ENCODE assay signal across 27 cellular contexts in genomic region chr22:20123364-20124082, GRCh38. TPM values are rescaled to one million over a fixed set of nuclear protein-coding genes. Genes with fewer than 3 reads are reported as not detected.
DNase-seq lines count a peak whose midpoint lies in the region; ATAC-seq, FAIRE-seq and TF ChIP-seq lines count a peak whose summit lies in the region.
"Had no signal": no experiment of that assay in that cellular context is flagged by ENCODE, and none has a peak within 500 bp of the region (broad histone marks: within the 10 kb centered on the region; RNA-seq: fewer than 3 reads in every experiment).

No MANE protein-coding gene starts in this region.

- H2BK15ac ChIP-seq in H1 (ENCODE audit: low read length), result no peak overlapping the region

- no peaks in the 10 kb centered on the region for H3K9me3 Mint-ChIP-seq in activated naive CD8-positive, alpha-beta T cell treated with anti-CD3 and anti-CD28 coated beads for 36 hours
- H3K9me3 Mint-ChIP-seq in activated naive CD8-positive, alpha-beta T cell treated with anti-CD3 and anti-CD28 coated beads, Interleukin-2, amount 50 U/mL, for 24 hours, result no peaks in the 10 kb centered on the region
- H3K9me3 Mint-ChIP-seq in stimulated activated naive CD8-positive, alpha-beta T cell treated with anti-CD3 and anti-CD28 coated beads, Interleukin-15, amount 100 ng/mL, for 72 hours, result no peaks in the 10 kb centered on the region
- H3K9me3 Mint-ChIP-seq: IgD-negative memory B cell had no signal

- no peak overlapping the region for H3K14ac ChIP-seq in H1 (ENCODE audit: insufficient read length)

- H3K79me2 ChIP-seq in H1 (ENCODE audit: control insufficient read depth in 1 of 2, insufficient read depth in 2 of 2, low read length in 2 of 2), result peaks cover 39 to 60% of the 10 kb centered on the region in 2 experiments

- no peak for TF ChIP-seq CTCF in RWPE1 (conservative IDR thresholded peaks at IDR 0.05; ENCODE audit: low read depth)
- no peak for TF ChIP-seq CTCF in H1 (IDR thresholded peaks at IDR 0.05; ENCODE audit: control extremely low read depth in 1 of 3, insufficient read depth in 1 of 3, low read depth in 1 of 3, low read length in 3 of 3)

- CTCF ChIA-PET in RWPE1 (lab: Yijun Ruan, JAX) (no interaction called here), H1 (lab: Charles Lee; ENCODE audit: partially characterized antibody) (interaction anchor here (1.9 kb wide), 1 partner anchor 110 kb away, joined by 5 read pairs; no protein-coding TSS in a partner anchor)

- peaks cover 32% of the 10 kb centered on the region for H3K4me1 Mint-ChIP-seq in activated naive CD8-positive, alpha-beta T cell treated with anti-CD3 and anti-CD28 coated beads for 36 hours
- peaks cover 43% of the 10 kb centered on the region for H3K4me1 Mint-ChIP-seq in activated naive CD8-positive, alpha-beta T cell treated with anti-CD3 and anti-CD28 coated beads, Interleukin-2, amount 50 U/mL, for 24 hours
- peaks cover 71% of the 10 kb centered on the region for H3K4me1 Mint-ChIP-seq in stimulated activated naive CD8-positive, alpha-beta T cell treated with anti-CD3 and anti-CD28 coated beads, Interleukin-15, amount 100 ng/mL, for 72 hours

- peak overlapping the region; percentile 64 for H4K8ac ChIP-seq in H1 (ENCODE audit: extremely low read depth, insufficient read depth, low read length)

- peaks cover 29% of the 10 kb centered on the region for H3K36me3 Mint-ChIP-seq in activated naive CD8-positive, alpha-beta T cell treated with anti-CD3 and anti-CD28 coated beads for 36 hours
- H3K36me3 Mint-ChIP-seq in activated naive CD8-positive, alpha-beta T cell treated with anti-CD3 and anti-CD28 coated beads, Interleukin-2, amount 50 U/mL, for 24 hours (ENCODE audit: low read depth), result peaks cover 59% of the 10 kb centered on the region
- H3K36me3 Mint-ChIP-seq: IgD-negative memory B cell had no signal

- H3K4me1 ChIP-seq in H1 (replicated peaks in 1 of 4; ENCODE audit: control insufficient read depth in 3 of 4, insufficient read depth in 4 of 4, low read length in 3 of 4), result peaks cover 0 to 13% (median 5%) of the 10 kb centered on the region in 4 experiments; a peak in 5 of 7 replicates

- H2BK5ac ChIP-seq in H1 (ENCODE audit: low read depth, low read length), result no peak overlapping the region; the same call in 1 of the 2 replicates

- H3K27me3 Mint-ChIP-seq in activated naive CD8-positive, alpha-beta T cell treated with anti-CD3 and anti-CD28 coated beads for 36 hours, result no peaks in the 10 kb centered on the region
- no peaks in the 10 kb centered on the region for H3K27me3 Mint-ChIP-seq in activated naive CD8-positive, alpha-beta T cell treated with anti-CD3 and anti-CD28 coated beads, Interleukin-2, amount 50 U/mL, for 24 hours
- H3K27me3 Mint-ChIP-seq in stimulated activated naive CD8-positive, alpha-beta T cell treated with anti-CD3 and anti-CD28 coated beads, Interleukin-15, amount 100 ng/mL, for 72 hours, result no peaks in the 10 kb centered on the region
- H3K27me3 Mint-ChIP-seq: CD4-positive, CD25-positive, alpha-beta regulatory T cell; IgD-negative memory B cell had no signal

- no peak overlapping the region for H2AK5ac ChIP-seq in H1 (ENCODE audit: low read depth, low read length)

- peak; percentile 37 to 43 for TF ChIP-seq POLR2A in H1 (IDR thresholded peaks at IDR 0.05; ENCODE audit: control extremely low read depth in 1 of 2, low read depth in 2 of 2, low read length in 2 of 2)

- H3K23me2 ChIP-seq in H1 (ENCODE audit: low read depth, low read length), result peaks cover 7% of the 10 kb centered on the region; the same call in 1 of the 2 replicates

- no peak overlapping the region for H3K23ac ChIP-seq in H1 (ENCODE audit: insufficient read length)

- no peak overlapping the region for H3K4me2 ChIP-seq in H1 (ENCODE audit: insufficient read depth in 1 of 2, low read depth in 2 of 2, low read length in 2 of 2)

- FAIRE-seq in H1 (lab: Jason Lieb, UNC), result no peak
- FAIRE-seq: GM19239, HTR-8/SVneo had no signal

- no peak overlapping the region for H3K4me3 ChIP-seq in H1 (ENCODE audit: extremely low read depth in 1 of 4, insufficient read depth in 2 of 4, low read depth in 3 of 4, low read length in 4 of 4)
- H3K4me3 ChIP-seq: GM23248, MG63 had no signal

- 95% methylated on average over 8 of the region's 13 CpGs; no CpG with 5 or more reads in 1 of the 2 experiments for WGBS in H1 (ENCODE audit: extremely low coverage in 1 of 2, insufficient coverage in 1 of 2, insufficient read length in 1 of 2, insufficient replicate concordance in 2 of 2, low coverage in 1 of 2, low lambda C conversion rate in 2 of 2, missing lambda C conversion rate in 1 of 2), 2 experiments

- no peak overlapping the region for H2BK12ac ChIP-seq in H1 (ENCODE audit: low read depth, low read length)

- POLR2A ChIA-PET in RWPE1 (lab: Yijun Ruan, JAX; ENCODE audit: low non-redundant PET) (no interaction called here), H1 (lab: Charles Lee; ENCODE audit: partially characterized antibody) (interaction anchor here (0.8 to 8.3 kb wide), 10 partner anchors 5 to 138 kb away, joined by 3 to 223 read pairs (median 4); partner anchors contain the start of genes RANBP1 and TRMT2A)

- no peaks in the 10 kb centered on the region for H3K9me3 ChIP-seq in H1 (ENCODE audit: insufficient read depth in 2 of 2, low read depth in 1 of 2, low read length in 1 of 2)
- H3K9me3 ChIP-seq: MG63 had no signal

- no peak for ATAC-seq in activated naive CD8-positive, alpha-beta T cell treated with anti-CD3 and anti-CD28 coated beads, Interleukin-2, amount 50 U/mL, for 24 hours
- ATAC-seq in stimulated activated naive CD8-positive, alpha-beta T cell treated with anti-CD3 and anti-CD28 coated beads, Interleukin-15, amount 100 ng/mL, for 72 hours, result peak; percentile 14

- H3K79me1 ChIP-seq in H1 (ENCODE audit: low read depth, low read length), result peaks cover 8% of the 10 kb centered on the region; the same call in 1 of the 2 replicates

- no peak overlapping the region for H3K4ac ChIP-seq in H1 (replicated peaks; ENCODE audit: insufficient read length, low read depth, low read length)

- peaks cover 41 to 51% of the 10 kb centered on the region in 2 experiments for H4K20me1 ChIP-seq in H1 (replicated peaks in 1 of 2; ENCODE audit: control insufficient read depth in 1 of 2, insufficient read depth in 2 of 2, low read length in 2 of 2)

- no peak overlapping the region for H3K4me3 Mint-ChIP-seq in activated naive CD8-positive, alpha-beta T cell treated with anti-CD3 and anti-CD28 coated beads for 36 hours
- H3K4me3 Mint-ChIP-seq in activated naive CD8-positive, alpha-beta T cell treated with anti-CD3 and anti-CD28 coated beads, Interleukin-2, amount 50 U/mL, for 24 hours, result no peak overlapping the region
- no peak overlapping the region for H3K4me3 Mint-ChIP-seq in stimulated activated naive CD8-positive, alpha-beta T cell treated with anti-CD3 and anti-CD28 coated beads, Interleukin-15, amount 100 ng/mL, for 72 hours
- H3K4me3 Mint-ChIP-seq: IgD-negative memory B cell had no signal

- no peak for TF ChIP-seq EP300 in H1 (IDR thresholded peaks at IDR 0.05; ENCODE audit: borderline replicate concordance in 1 of 2, low read depth in 2 of 2, low read length in 2 of 2)

- no peak for DNase-seq in activated naive CD8-positive, alpha-beta T cell treated with anti-CD3 and anti-CD28 coated beads for 36 hours
- no peak for DNase-seq in activated naive CD8-positive, alpha-beta T cell treated with anti-CD3 and anti-CD28 coated beads, Interleukin-2, amount 50 U/mL, for 24 hours
- DNase-seq in RWPE1 (ENCODE audit: low spot score) (no peak), H1 (ENCODE audit: low read depth in 1 of 2, low spot score in 2 of 2) (no peak), epidermal melanocyte (ENCODE audit: insufficient read length, low spot score) (no peak), DMS79 (lab: John Stamatoyannopoulos, UW) (no peak), cerebellar nuclear complex (lab: John Stamatoyannopoulos, UW) (no peak)
- DNase-seq in stimulated activated naive CD8-positive, alpha-beta T cell treated with anti-CD3 and anti-CD28 coated beads, Interleukin-15, amount 100 ng/mL, for 72 hours, result no peak
- DNase-seq: 8988T; Calu3; CD4-positive, CD25-positive, alpha-beta regulatory T cell; DMS53; GM23248; HCEC 1CT; Kasumi-1; MG63; NCI-H1092; NCI-H1436 treated with DMSO at 0.1 percent for 48 hours; NCI-H2029; NCI-H345; NCI-H524 treated with DMSO at 0.1 percent for 48 hours; SHP77 treated with DMSO at 0.1 percent for 48 hours had no signal

- no peak overlapping the region for H4K5ac ChIP-seq in H1 (ENCODE audit: insufficient read length, low read depth, low read length)

- H3K9ac ChIP-seq in H1 (replicated peaks in 1 of 4; ENCODE audit: extremely low read depth in 1 of 4, low read depth in 3 of 4, low read length in 3 of 4), result no peak overlapping the region
- H3K9ac ChIP-seq: GM23248 had no signal

- no peaks in the 10 kb centered on the region for H3K27me3 ChIP-seq in H1 (replicated peaks in 1 of 4; ENCODE audit: control insufficient read depth in 3 of 4, extremely low read depth in 1 of 4, insufficient read depth in 3 of 4, low read length in 3 of 4)
- H3K27me3 ChIP-seq: MG63 had no signal

- no peak overlapping the region for H2AFZ ChIP-seq in H1 (ENCODE audit: low read length)
- H2AFZ ChIP-seq: GM23248 had no signal

- no peak for TF ChIP-seq RAD21 in H1 (IDR thresholded peaks at IDR 0.05 in 1 of 2, conservative IDR thresholded peaks at IDR 0.05 in 1 of 2; ENCODE audit: low read depth in 2 of 2, low read length in 2 of 2)

- peaks cover 54 to 84% (median 68%) of the 10 kb centered on the region in 4 experiments for H3K36me3 ChIP-seq in H1 (ENCODE audit: control insufficient read depth in 2 of 4, insufficient read depth in 4 of 4, low read length in 3 of 4)

- no peak overlapping the region for H3K56ac ChIP-seq in H1 (replicated peaks; ENCODE audit: insufficient read length, low read depth, low read length)

- H3K27ac Mint-ChIP-seq in activated naive CD8-positive, alpha-beta T cell treated with anti-CD3 and anti-CD28 coated beads for 36 hours, result peak overlapping the region; percentile 29
- no peak overlapping the region for H3K27ac Mint-ChIP-seq in activated naive CD8-positive, alpha-beta T cell treated with anti-CD3 and anti-CD28 coated beads, Interleukin-2, amount 50 U/mL, for 24 hours
- peak overlapping the region; percentile 61 to 94 for H3K27ac Mint-ChIP-seq in stimulated activated naive CD8-positive, alpha-beta T cell treated with anti-CD3 and anti-CD28 coated beads, Interleukin-15, amount 100 ng/mL, for 72 hours
- H3K27ac Mint-ChIP-seq: CD4-positive, CD25-positive, alpha-beta regulatory T cell had no signal

- H4K91ac ChIP-seq in H1 (replicated peaks; ENCODE audit: insufficient read length, low read length), result no peak overlapping the region

- H3K27ac ChIP-seq in RWPE1 (peak overlapping the region; percentile 86), H1 (ENCODE audit: low read depth, low read length) (no peak overlapping the region)
- H3K27ac ChIP-seq: GM23248 had no signal

- no peak overlapping the region for H2BK120ac ChIP-seq in H1 (replicated peaks; ENCODE audit: low read depth, low read length)

- no peak overlapping the region for H2BK20ac ChIP-seq in H1 (ENCODE audit: low read length)

- no peak overlapping the region for H3K18ac ChIP-seq in H1 (ENCODE audit: extremely low read depth, low read length)

RNA-seq across cellular contexts. Expression of gene TRMT2A, which starts 6.5 kb away (rescaled TPM):
- total RNA-seq in activated naive CD8-positive, alpha-beta T cell treated with anti-CD3 and anti-CD28 coated beads for 36 hours, result 100 to 1,000 TPM; 124 to 139 TPM
- 44.9 and 47.9 TPM in 2 replicates for total RNA-seq in H1 (2021; fragmentation: NEBNext Ultra II Directional; extraction: Animal tissue kit (Norgen Biotek cat#: 25700))
- 50.3 and 73.2 TPM in 2 replicates for polyA plus RNA-seq in H1 (2011; rRNA removed)
- 65.7 TPM for polyA plus RNA-seq in H1 (2011; cell fraction: cytosol; rRNA removed)
- polyA plus RNA-seq in H1 (2011; cell fraction: nucleus; rRNA removed), result 307 TPM
- 45.4 to 62.4 TPM (median 53.1 TPM) in 4 replicates for polyA plus RNA-seq in H1 (2012, experiment 1 of 2)
- 32.7 TPM for polyA plus RNA-seq in H1 (2012, experiment 2 of 2)
- polyA plus RNA-seq in H1 (2013, experiment 1 of 2), result 36.2 TPM
- polyA plus RNA-seq in H1 (2013, experiment 2 of 2), result 32.7 TPM
- polyA minus RNA-seq in H1 (2011; rRNA and poly(A)+ RNA removed), result 23.1 and 26.5 TPM in 2 replicates
- polyA minus RNA-seq in H1 (2011; cell fraction: cytosol; rRNA and poly(A)+ RNA removed), result 46.8 TPM
- polyA minus RNA-seq in H1 (2011; cell fraction: nucleus; rRNA and poly(A)+ RNA removed), result 94.9 TPM

RNA-seq across cellular contexts. Expression of gene RANBP1, which starts 7.6 kb away (rescaled TPM):
- 100 to 1,000 TPM; 492 to 506 TPM for total RNA-seq in activated naive CD8-positive, alpha-beta T cell treated with anti-CD3 and anti-CD28 coated beads for 36 hours
- 484 and 495 TPM in 2 replicates for total RNA-seq in H1 (2021; fragmentation: NEBNext Ultra II Directional; extraction: Animal tissue kit (Norgen Biotek cat#: 25700))
- polyA plus RNA-seq in H1 (2011; rRNA removed), result 343 and 465 TPM in 2 replicates
- polyA plus RNA-seq in H1 (2011; cell fraction: cytosol; rRNA removed), result 587 TPM
- polyA plus RNA-seq in H1 (2011; cell fraction: nucleus; rRNA removed), result 423 TPM
- polyA plus RNA-seq in H1 (2012, experiment 1 of 2), result 421 to 441 TPM (median 430 TPM) in 4 replicates
- 333 TPM for polyA plus RNA-seq in H1 (2012, experiment 2 of 2)
- polyA plus RNA-seq in H1 (2013, experiment 1 of 2), result 541 TPM
- polyA plus RNA-seq in H1 (2013, experiment 2 of 2), result 525 TPM
- 220 and 269 TPM in 2 replicates for polyA minus RNA-seq in H1 (2011; rRNA and poly(A)+ RNA removed)
- 274 TPM for polyA minus RNA-seq in H1 (2011; cell fraction: cytosol; rRNA and poly(A)+ RNA removed)
- polyA minus RNA-seq in H1 (2011; cell fraction: nucleus; rRNA and poly(A)+ RNA removed), result 169 TPM

RNA-seq across cellular contexts. Expression of gene ZDHHC8, which starts 8.1 kb away (rescaled TPM):
- 10 to 100 TPM; 63.4 to 66.6 TPM for total RNA-seq in activated naive CD8-positive, alpha-beta T cell treated with anti-CD3 and anti-CD28 coated beads for 36 hours
- total RNA-seq in H1 (2021; fragmentation: NEBNext Ultra II Directional; extraction: Animal tissue kit (Norgen Biotek cat#: 25700)), result 64.0 and 65.6 TPM in 2 replicates
- 18.6 and 44.4 TPM in 2 replicates for polyA plus RNA-seq in H1 (2011; rRNA removed)
- polyA plus RNA-seq in H1 (2011; cell fraction: cytosol; rRNA removed), result 21.0 TPM
- polyA plus RNA-seq in H1 (2011; cell fraction: nucleus; rRNA removed), result 143 TPM
- 17.5 to 48.9 TPM (median 42.8 TPM) in 4 replicates for polyA plus RNA-seq in H1 (2012, experiment 1 of 2)
- polyA plus RNA-seq in H1 (2012, experiment 2 of 2), result 14.6 TPM
- polyA plus RNA-seq in H1 (2013, experiment 1 of 2), result 55.6 TPM
- polyA plus RNA-seq in H1 (2013, experiment 2 of 2), result 52.7 TPM
- polyA minus RNA-seq in H1 (2011; rRNA and poly(A)+ RNA removed), result 8.0 and 13.3 TPM in 2 replicates
- polyA minus RNA-seq in H1 (2011; cell fraction: cytosol; rRNA and poly(A)+ RNA removed), result 22.4 TPM
- polyA minus RNA-seq in H1 (2011; cell fraction: nucleus; rRNA and poly(A)+ RNA removed), result 26.6 TPM

RNA-seq across cellular contexts. Expression of gene CCDC188, which starts 27.3 kb away (rescaled TPM):
- not detected for total RNA-seq in activated naive CD8-positive, alpha-beta T cell treated with anti-CD3 and anti-CD28 coated beads for 36 hours
- not detected in 2 replicates for total RNA-seq in H1 (2021; fragmentation: NEBNext Ultra II Directional; extraction: Animal tissue kit (Norgen Biotek cat#: 25700))
- polyA plus RNA-seq in H1 (2011; rRNA removed), result not detected in 2 replicates
- polyA plus RNA-seq in H1 (2011; cell fraction: cytosol; rRNA removed), result not detected
- not detected for polyA plus RNA-seq in H1 (2011; cell fraction: nucleus; rRNA removed)
- 0.22 TPM in 1 of 4 replicates, not detected in the others for polyA plus RNA-seq in H1 (2012, experiment 1 of 2)
- polyA plus RNA-seq in H1 (2012, experiment 2 of 2), result not detected
- polyA plus RNA-seq in H1 (2013, experiment 1 of 2), result not detected
- not detected for polyA plus RNA-seq in H1 (2013, experiment 2 of 2)
- polyA minus RNA-seq in H1 (2011; rRNA and poly(A)+ RNA removed), result not detected in 2 replicates
- not detected for polyA minus RNA-seq in H1 (2011; cell fraction: cytosol; rRNA and poly(A)+ RNA removed)
- not detected for polyA minus RNA-seq in H1 (2011; cell fraction: nucleus; rRNA and poly(A)+ RNA removed)
- total RNA-seq: Calu3, RPMI7951 had no signal
- polyA plus RNA-seq: AG04450; CD4-positive, CD25-positive, alpha-beta regulatory T cell; IgD-negative memory B cell had no signal

RNA-seq across cellular contexts. Expression of gene DGCR8, which starts 43.5 kb away (rescaled TPM):
- 10 to 100 TPM; 42.6 to 47.0 TPM for total RNA-seq in activated naive CD8-positive, alpha-beta T cell treated with anti-CD3 and anti-CD28 coated beads for 36 hours
- 42.3 and 43.7 TPM in 2 replicates for total RNA-seq in H1 (2021; fragmentation: NEBNext Ultra II Directional; extraction: Animal tissue kit (Norgen Biotek cat#: 25700))
- polyA plus RNA-seq in H1 (2011; rRNA removed), result 23.7 and 42.5 TPM in 2 replicates
- 36.9 TPM for polyA plus RNA-seq in H1 (2011; cell fraction: cytosol; rRNA removed)
- 172 TPM for polyA plus RNA-seq in H1 (2011; cell fraction: nucleus; rRNA removed)
- polyA plus RNA-seq in H1 (2012, experiment 1 of 2), result 33.0 to 43.7 TPM (median 38.6 TPM) in 4 replicates
- 12.7 TPM for polyA plus RNA-seq in H1 (2012, experiment 2 of 2)
- 26.6 TPM for polyA plus RNA-seq in H1 (2013, experiment 1 of 2)
- polyA plus RNA-seq in H1 (2013, experiment 2 of 2), result 22.8 TPM
- polyA minus RNA-seq in H1 (2011; rRNA and poly(A)+ RNA removed), result 31.8 and 33.0 TPM in 2 replicates
- polyA minus RNA-seq in H1 (2011; cell fraction: cytosol; rRNA and poly(A)+ RNA removed), result 26.9 TPM
- 60.0 TPM for polyA minus RNA-seq in H1 (2011; cell fraction: nucleus; rRNA and poly(A)+ RNA removed)
